Comparison of ENCODE assay signal across 27 cellular contexts in the genomic region with DNA sequence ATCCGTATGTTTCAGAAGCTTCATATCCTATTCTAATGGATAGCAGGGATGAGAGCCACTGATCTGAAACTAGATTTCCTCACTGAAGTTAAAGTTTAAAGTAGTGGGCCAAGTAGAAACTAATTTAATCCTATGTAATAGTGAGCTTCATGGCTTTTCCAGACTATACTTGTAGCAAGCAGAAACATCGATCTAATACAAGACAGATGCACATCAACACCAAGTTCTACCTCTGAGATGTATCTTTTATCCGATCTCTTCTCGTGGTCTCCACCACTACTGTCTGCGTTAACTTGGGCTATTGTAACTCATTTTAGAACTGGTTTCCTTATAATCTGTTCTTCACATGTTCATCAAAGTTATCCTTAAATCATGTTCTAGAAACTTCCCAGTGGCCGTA. TPM values are rescaled to one million over a fixed set of nuclear protein-coding genes. Genes with fewer than 3 reads are reported as not detected.
DNase-seq lines count a peak whose midpoint lies in the region; ATAC-seq and TF ChIP-seq lines count a peak whose summit lies in the region.
"Had no signal": no experiment of that assay in that cellular context is flagged by ENCODE, and none has a peak within 500 bp of the region (broad histone marks: within the 10 kb centered on the region; RNA-seq: fewer than 3 reads in every experiment).

No MANE protein-coding gene starts in this region.

- H3K9ac ChIP-seq in GM23248 = peak overlapping the region; percentile 94; the same call in 1 of the 2 replicates

- no peak for TF ChIP-seq CTCF in progenitor cell of endocrine pancreas (IDR thresholded peaks at IDR 0.05; ENCODE audit: unreplicated experiment)

- H3K27ac ChIP-seq in CD4-positive, CD25-positive, alpha-beta regulatory T cell (ENCODE audit: insufficient read depth, low read length, poor library complexity, severe bottlenecking) = peak overlapping the region; percentile 98
- H3K27ac ChIP-seq in GM23248 = no peak overlapping the region
- H3K27ac ChIP-seq: body of pancreas, neutrophil, skin epidermis had no signal

- H3K9me2 ChIP-seq in GM23248 (ENCODE audit: insufficient read depth) = no peaks in the 10 kb centered on the region

- peaks cover 55% of the 10 kb centered on the region for H3K4me1 ChIP-seq in CD4-positive, CD25-positive, alpha-beta regulatory T cell (ENCODE audit: control insufficient read depth, insufficient read depth, low read length, poor library complexity, severe bottlenecking)
- H3K4me1 ChIP-seq in GM23248 (ENCODE audit: insufficient read depth) = peaks cover 12% of the 10 kb centered on the region

- no peak for DNase-seq in CD4-positive, CD25-positive, alpha-beta regulatory T cell
- no peak for DNase-seq in GM23248
- no peak for DNase-seq in naive thymus-derived CD8-positive, alpha-beta T cell
- DNase-seq in SW 1271 (lab: John Stamatoyannopoulos, UW) = no peak
- no peak for DNase-seq in progenitor cell of endocrine pancreas (ENCODE audit: low spot score, unreplicated experiment)
- no peak for DNase-seq in GF-D8 (lab: John Stamatoyannopoulos, UW)
- DNase-seq in kidney glomerular epithelial cell (lab: John Stamatoyannopoulos, UW) = no peak
- DNase-seq: activated CD4-positive, alpha-beta T cell treated with anti-CD3 and anti-CD28 coated beads, Interleukin-2, amount 50 U/mL, for 1 hour; activated CD8-positive, alpha-beta memory T cell treated with anti-CD3 and anti-CD28 coated beads, Interleukin-2, amount 50 U/mL, for 48 hours; activated naive CD4-positive, alpha-beta T cell treated with Interleukin-2 at 50 U/mL for 16 hours; body of pancreas; DMS79 treated with DMSO at 0.1 percent for 48 hours; effector CD4-positive, alpha-beta T cell; foreskin melanocyte; hippocampal formation; left ventricle myocardium superior; NCI-H1105 treated with DMSO at 0.1 percent for 48 hours; NCI-H2081; NCI-H446 treated with DMSO at 0.1 percent for 48 hours; NK-92 treated with Interleukin-12 subunit alpha and Interleukin-12 subunit beta, amount 100 ng/mL, for 24 hours; SIG-M5; stimulated activated CD4-positive, alpha-beta T cell treated with anti-CD3 and anti-CD28 coated beads, Interleukin-1b, Interleukin-23, amount 100 ng/mL, for 48 hours had no signal

- peak overlapping the region; percentile 23 for H3K4me3 ChIP-seq in CD4-positive, CD25-positive, alpha-beta regulatory T cell (ENCODE audit: low read depth, low read length)
- peak overlapping the region; percentile 94; the same call in 1 of the 2 replicates for H3K4me3 ChIP-seq in GM23248
- H3K4me3 ChIP-seq: body of pancreas, GM23338, skin epidermis had no signal

- 0 out of 2 replicates have a peak, but pooled peaks cover 2% of the 10 kb centered on the region for H4K20me1 ChIP-seq in GM23248 (ENCODE audit: insufficient read depth)

- H2AFZ ChIP-seq in GM23248 = no peak overlapping the region
- H2AFZ ChIP-seq: GM23338 had no signal

- H3K4me2 ChIP-seq in GM23248 (ENCODE audit: unreplicated experiment) = no peak overlapping the region
- H3K4me2 ChIP-seq: GM23338 had no signal

- H3K9me3 ChIP-seq in CD4-positive, CD25-positive, alpha-beta regulatory T cell (ENCODE audit: control insufficient read depth in 2 of 2, low read length in 2 of 2) = no peaks in the 10 kb centered on the region
- H3K9me3 ChIP-seq in GM23248 (ENCODE audit: low read depth) = no peaks in the 10 kb centered on the region
- H3K9me3 ChIP-seq: body of pancreas, neutrophil had no signal

- POLR2A ChIA-PET in naive thymus-derived CD8-positive, alpha-beta T cell (lab: Charles Lee) = interaction anchor here (7.0 kb wide), 1 partner anchor 253 kb away, joined by 302 read pairs; a partner anchor contains a TSS

- 80 to 84% methylated on average over 6 of the region's 6 CpGs for WGBS in GM23248 (ENCODE audit: low coverage in 1 of 2, low lambda C conversion rate in 2 of 2, missing lambda C conversion rate in 2 of 2), 2 experiments

- no peaks in the 10 kb centered on the region for H3K9me3 Mint-ChIP-seq in CD4-positive, CD25-positive, alpha-beta regulatory T cell
- H3K9me3 Mint-ChIP-seq in activated naive CD8-positive, alpha-beta T cell (ENCODE audit: low read depth) = no peaks in the 10 kb centered on the region
- H3K9me3 Mint-ChIP-seq in naive thymus-derived CD8-positive, alpha-beta T cell = peaks cover 0 to 4% (median 0%) of the 10 kb centered on the region in 9 donors
- H3K9me3 Mint-ChIP-seq in progenitor cell of endocrine pancreas (ENCODE audit: low read depth) = no peaks in the 10 kb centered on the region
- H3K9me3 Mint-ChIP-seq: GM23338; T-helper 1 cell treated with Interleukin-12 subunit alpha and Interleukin-12 subunit beta and Interleukin-4 antibody, amounts not matched to agents 30 μg/mL and 1 μg/mL, for 36 hours had no signal

- H3K36me3 ChIP-seq in CD4-positive, CD25-positive, alpha-beta regulatory T cell (ENCODE audit: control insufficient read depth, insufficient read depth, low read length) = peaks cover 25% of the 10 kb centered on the region
- peaks cover 16% of the 10 kb centered on the region for H3K36me3 ChIP-seq in GM23248 (ENCODE audit: low read depth)

- H3K4me1 Mint-ChIP-seq in CD4-positive, CD25-positive, alpha-beta regulatory T cell = peaks cover 28 to 69% (median 53%) of the 10 kb centered on the region in 4 donors
- H3K4me1 Mint-ChIP-seq in activated naive CD8-positive, alpha-beta T cell (ENCODE audit: low read depth) = peaks cover 61% of the 10 kb centered on the region
- peaks cover 26 to 68% (median 57%) of the 10 kb centered on the region in 4 donors for H3K4me1 Mint-ChIP-seq in naive thymus-derived CD8-positive, alpha-beta T cell
- H3K4me1 Mint-ChIP-seq in progenitor cell of endocrine pancreas (ENCODE audit: low read depth) = peaks cover 12% of the 10 kb centered on the region

- peak overlapping the region in 3 of 4 donors; percentile 1 to 70 (median 66) for H3K4me3 Mint-ChIP-seq in CD4-positive, CD25-positive, alpha-beta regulatory T cell
- H3K4me3 Mint-ChIP-seq in activated naive CD8-positive, alpha-beta T cell = peak overlapping the region; percentile 22
- peak overlapping the region in 6 of 10 donors; percentile 7 to 62 (median 36) for H3K4me3 Mint-ChIP-seq in naive thymus-derived CD8-positive, alpha-beta T cell
- H3K4me3 Mint-ChIP-seq in progenitor cell of endocrine pancreas (ENCODE audit: low read depth) = no peak overlapping the region
- H3K4me3 Mint-ChIP-seq: GM23338; T-helper 1 cell treated with Interleukin-12 subunit alpha and Interleukin-12 subunit beta and Interleukin-4 antibody, amounts not matched to agents 30 μg/mL and 1 μg/mL, for 36 hours had no signal

- peaks cover 15% of the 10 kb centered on the region for H3F3A ChIP-seq in GM23248 (ENCODE audit: insufficient read depth)

- H3K79me2 ChIP-seq in GM23248 (ENCODE audit: insufficient read depth) = peaks cover 79% of the 10 kb centered on the region

- H3K36me3 Mint-ChIP-seq in CD4-positive, CD25-positive, alpha-beta regulatory T cell = peaks cover 12% of the 10 kb centered on the region
- peaks cover 3% of the 10 kb centered on the region for H3K36me3 Mint-ChIP-seq in activated naive CD8-positive, alpha-beta T cell
- H3K36me3 Mint-ChIP-seq in naive thymus-derived CD8-positive, alpha-beta T cell = peaks cover 0 to 38% (median 7%) of the 10 kb centered on the region in 3 donors
- peaks cover 4% of the 10 kb centered on the region for H3K36me3 Mint-ChIP-seq in progenitor cell of endocrine pancreas (ENCODE audit: insufficient read depth)

- ATAC-seq in CD4-positive, CD25-positive, alpha-beta regulatory T cell (ENCODE audit: low read depth in 2 of 2) = no peak
- ATAC-seq in naive thymus-derived CD8-positive, alpha-beta T cell = no peak
- ATAC-seq: body of pancreas, GM23338, left ventricle myocardium superior had no signal

- H3K27ac Mint-ChIP-seq in CD4-positive, CD25-positive, alpha-beta regulatory T cell = peak overlapping the region in 2 of 3 donors; percentile 36 to 93
- peak overlapping the region; percentile 81 for H3K27ac Mint-ChIP-seq in activated naive CD8-positive, alpha-beta T cell
- H3K27ac Mint-ChIP-seq in naive thymus-derived CD8-positive, alpha-beta T cell = peak overlapping the region; percentile 55 to 90 (median 76)
- H3K27ac Mint-ChIP-seq in progenitor cell of endocrine pancreas = no peak overlapping the region
- H3K27ac Mint-ChIP-seq: GM23338; T-helper 1 cell treated with Interleukin-12 subunit alpha and Interleukin-12 subunit beta and Interleukin-4 antibody, amounts not matched to agents 30 μg/mL and 1 μg/mL, for 36 hours had no signal

- peaks cover 7% of the 10 kb centered on the region for H3K27me3 Mint-ChIP-seq in CD4-positive, CD25-positive, alpha-beta regulatory T cell
- H3K27me3 Mint-ChIP-seq in activated naive CD8-positive, alpha-beta T cell = no peaks in the 10 kb centered on the region
- H3K27me3 Mint-ChIP-seq in naive thymus-derived CD8-positive, alpha-beta T cell = peaks cover 0 to 3% (median 0%) of the 10 kb centered on the region in 5 donors
- H3K27me3 Mint-ChIP-seq in progenitor cell of endocrine pancreas = no peaks in the 10 kb centered on the region

- H3K27me3 ChIP-seq in CD4-positive, CD25-positive, alpha-beta regulatory T cell (ENCODE audit: control insufficient read depth, insufficient read depth, low read length) = no peaks in the 10 kb centered on the region
- H3K27me3 ChIP-seq in GM23248 (replicated peaks; ENCODE audit: insufficient read depth) = no peaks in the 10 kb centered on the region
- H3K27me3 ChIP-seq: body of pancreas, neutrophil had no signal

- in situ Hi-C loops in GM23248 (cut with MboI) = loop anchor here (10.0 kb wide), 1 partner anchor 264 kb away; no protein-coding TSS in a partner anchor

RNA-seq across cellular contexts. Expression of a gene that starts 3.1 kb away (rescaled TPM):
- 104 TPM for total RNA-seq in CD4-positive, CD25-positive, alpha-beta regulatory T cell
- polyA plus RNA-seq in CD4-positive, CD25-positive, alpha-beta regulatory T cell = 10 to 100 TPM; 44.3 to 55.6 (median 49.0) TPM
- total RNA-seq in GM23248 (2014; rRNA removed; shearing (Covaris generic)) = 78.5 and 103 TPM in 2 replicates
- polyA plus RNA-seq in GM23248 (2016; fragmentation: Nextera tagmentation; extraction: Ambion mirVana) = 44.6 and 49.2 TPM in 2 replicates
- total RNA-seq in naive thymus-derived CD8-positive, alpha-beta T cell = 100 to 1,000 TPM; 147 to 148 TPM
- polyA plus RNA-seq in naive thymus-derived CD8-positive, alpha-beta T cell = 10 to 100 TPM; 42.2 to 56.9 (median 53.1) TPM
- total RNA-seq in progenitor cell of endocrine pancreas = 48.1 and 49.6 TPM in 2 replicates

RNA-seq across cellular contexts. Expression of a gene that starts 50.0 kb away (rescaled TPM):
- total RNA-seq in CD4-positive, CD25-positive, alpha-beta regulatory T cell = 8.4 TPM
- polyA plus RNA-seq in CD4-positive, CD25-positive, alpha-beta regulatory T cell = 1 to 10 TPM; 6.1 to 8.1 (median 7.6) TPM
- 24.1 and 35.7 TPM in 2 replicates for total RNA-seq in GM23248 (2014; rRNA removed; shearing (Covaris generic))
- polyA plus RNA-seq in GM23248 (2016; fragmentation: Nextera tagmentation; extraction: Ambion mirVana) = 22.9 and 25.8 TPM in 2 replicates
- 10 to 100 TPM; 11.8 to 12.1 TPM for total RNA-seq in naive thymus-derived CD8-positive, alpha-beta T cell
- polyA plus RNA-seq in naive thymus-derived CD8-positive, alpha-beta T cell = 1 to 10 TPM; 4.5 to 8.7 (median 6.4) TPM
- 28.5 and 30.0 TPM in 2 replicates for total RNA-seq in progenitor cell of endocrine pancreas

RNA-seq across cellular contexts. Expression of a gene that starts 50.2 kb away (rescaled TPM):
- 0.64 TPM for total RNA-seq in CD4-positive, CD25-positive, alpha-beta regulatory T cell
- 1 to 10 TPM in 2 of 4 donors, under 1 TPM in 2; 0.20 to 1.2 (median 1.0) TPM for polyA plus RNA-seq in CD4-positive, CD25-positive, alpha-beta regulatory T cell
- 26.0 and 26.7 TPM in 2 replicates for total RNA-seq in GM23248 (2014; rRNA removed; shearing (Covaris generic))
- 26.4 and 27.7 TPM in 2 replicates for polyA plus RNA-seq in GM23248 (2016; fragmentation: Nextera tagmentation; extraction: Ambion mirVana)
- total RNA-seq in naive thymus-derived CD8-positive, alpha-beta T cell = 1 to 10 TPM in 1 of 2 experiments, under 1 TPM in 1; 0.60 to 1.1 TPM
- polyA plus RNA-seq in naive thymus-derived CD8-positive, alpha-beta T cell = under 1 TPM in 2 of 3 donors, not detected in 1; 0.56 to 0.81 TPM
- total RNA-seq in progenitor cell of endocrine pancreas = 20.2 and 20.7 TPM in 2 replicates

Comparison
In these comparisons a context has a peak if more than half of its experiments do, and no peak if none do; other contexts are left out.
1. RNA of a gene that starts 50.2 kb away (total RNA-seq): 26.0 to 26.7 TPM in GM23248 and 20.2 to 20.7 TPM in progenitor cell of endocrine pancreas; 0.60 to 1.1 TPM in naive thymus-derived CD8-positive, alpha-beta T cell and 0.64 TPM in CD4-positive, CD25-positive, alpha-beta regulatory T cell (single experiment); every median in the first group is over 10 times any median in the second.